13 cellular contexts compared by ENCODE assay signal in genomic region chr20:62898093-62898964, GRCh38. TPM values are rescaled to one million over a fixed set of nuclear protein-coding genes. Genes with fewer than 3 reads are reported as not detected.
DNase-seq lines count a peak whose midpoint lies in the region; ATAC-seq and TF ChIP-seq lines count a peak whose summit lies in the region.
"Had no signal": no experiment of that assay in that cellular context is flagged by ENCODE, and none has a peak within 500 bp of the region (broad histone marks: within the 10 kb centered on the region; RNA-seq: fewer than 3 reads in every experiment).

No MANE protein-coding gene starts in this region.

- POLR2A ChIA-PET in Caco-2 (lab: Charles Lee) = interaction anchor here (0.5 kb wide), 1 partner anchor 74 kb away, joined by 3 read pairs; no protein-coding TSS in a partner anchor

- intact Hi-C loops in Caco-2 (cut with micrococcal nuclease; ENCODE audit: unreplicated experiment) = no loop called here

- DNase-seq in Ammon's horn (ENCODE audit: low spot score) (peak; percentile 46), Caco-2 (no peak), memory B cell (ENCODE audit: low spot score in 2 of 2) (no peak), UCSD-AML1 (lab: John Stamatoyannopoulos, UW; ENCODE audit: unreplicated experiment) (no peak), glomerular visceral epithelial cell (ENCODE audit: extremely low spot score) (no peak), amniotic stem cell (lab: John Stamatoyannopoulos, UW) (no peak)
- DNase-seq in activated naive CD4-positive, alpha-beta T cell treated with anti-CD3 and anti-CD28 coated beads, Interleukin-2, amount 50 U/mL, for 72 hours (ENCODE audit: low spot score in 2 of 2) = no peak
- DNase-seq: activated CD4-positive, CD25-positive, alpha-beta regulatory T cell treated with anti-CD3 and anti-CD28 coated beads, Interleukin-2, amount 50 U/mL, for 72 hours; EL; kidney; MG63; upper lobe of left lung had no signal

- H3K4me1 Mint-ChIP-seq in Caco-2 (ENCODE audit: low read depth, unreplicated experiment) (peaks cover 28% of the 10 kb centered on the region), memory B cell (peaks cover 23% of the 10 kb centered on the region)

- no peaks in the 10 kb centered on the region for H3K9me3 ChIP-seq in Caco-2
- H3K9me3 ChIP-seq: MG63, upper lobe of left lung had no signal

- H3K27me3 ChIP-seq in Caco-2 (replicated peaks; ENCODE audit: control insufficient read depth, insufficient read depth, low read length) = no peaks in the 10 kb centered on the region
- H3K27me3 ChIP-seq: cardiac muscle cell, MG63, upper lobe of left lung had no signal

- H3K27me3 Mint-ChIP-seq in Caco-2 (ENCODE audit: insufficient read depth, unreplicated experiment) (no peaks in the 10 kb centered on the region), memory B cell (no peaks in the 10 kb centered on the region)

- peaks cover 11% of the 10 kb centered on the region for H3K36me3 ChIP-seq in Caco-2 (ENCODE audit: control insufficient read depth, insufficient read depth, low read length)

- CTCF ChIA-PET in Caco-2 (lab: Charles Lee) = interaction anchor here (0.8 to 1.6 kb wide), 3 partner anchors 9 to 76 kb away, joined by 3 to 6 read pairs (median 5); no protein-coding TSS in a partner anchor

- no peak for ATAC-seq in activated naive CD4-positive, alpha-beta T cell treated with anti-CD3 and anti-CD28 coated beads, Interleukin-2, amount 50 U/mL, for 72 hours
- ATAC-seq in memory B cell (ENCODE audit: low read depth) = no peak

- H3K4me3 ChIP-seq in Caco-2 (ENCODE audit: low read depth, low read length) = no peak overlapping the region
- H3K4me3 ChIP-seq: cardiac muscle cell, MG63, upper lobe of left lung had no signal

- TF ChIP-seq CTCF in Caco-2 (IDR thresholded peaks at IDR 0.05; ENCODE audit: insufficient read depth in 1 of 2, low read depth in 1 of 2, low read length in 1 of 2, severe bottlenecking in 1 of 2, unreplicated experiment in 1 of 2) = no peak

- no peak overlapping the region for H3K4me3 Mint-ChIP-seq in Caco-2 (ENCODE audit: unreplicated experiment)
- no peak overlapping the region for H3K4me3 Mint-ChIP-seq in memory B cell

- H3K27ac Mint-ChIP-seq in Caco-2 (ENCODE audit: unreplicated experiment) = peak overlapping the region; percentile 60
- peak overlapping the region; percentile 58 to 83 for H3K27ac Mint-ChIP-seq in activated naive CD4-positive, alpha-beta T cell treated with anti-CD3 and anti-CD28 coated beads, Interleukin-2, amount 50 U/mL, for 72 hours
- peak overlapping the region; percentile 18 for H3K27ac Mint-ChIP-seq in memory B cell

- H3K4me1 ChIP-seq in Caco-2 = peaks cover 13% of the 10 kb centered on the region

- H3K36me3 Mint-ChIP-seq in Caco-2 (ENCODE audit: insufficient read depth, unreplicated experiment) = peaks cover 100% of the 10 kb centered on the region
- peaks cover 10 to 26% of the 10 kb centered on the region in 2 donors for H3K36me3 Mint-ChIP-seq in activated naive CD4-positive, alpha-beta T cell treated with anti-CD3 and anti-CD28 coated beads, Interleukin-2, amount 50 U/mL, for 72 hours
- H3K36me3 Mint-ChIP-seq in memory B cell = peaks cover 15% of the 10 kb centered on the region

- BruUV-seq in Caco-2 (replicated peaks; lab: Mats Ljungman, UMichigan) = no TSS peak

- no peaks in the 10 kb centered on the region for H3K9me3 Mint-ChIP-seq in Caco-2 (ENCODE audit: unreplicated experiment)
- no peaks in the 10 kb centered on the region for H3K9me3 Mint-ChIP-seq in activated naive CD4-positive, alpha-beta T cell treated with anti-CD3 and anti-CD28 coated beads, Interleukin-2, amount 50 U/mL, for 72 hours
- no peaks in the 10 kb centered on the region for H3K9me3 Mint-ChIP-seq in memory B cell

RNA-seq across cellular contexts. Expression of gene DIDO1, which starts 28.0 kb away (rescaled TPM):
- 120 and 122 TPM in 2 replicates for total RNA-seq in Caco-2 (2022)
- total RNA-seq in activated naive CD4-positive, alpha-beta T cell treated with anti-CD3 and anti-CD28 coated beads, Interleukin-2, amount 50 U/mL, for 72 hours = 10 to 100 TPM; 40.1 to 52.7 TPM

RNA-seq across cellular contexts. Expression of gene TCFL5, which starts 36.7 kb away (rescaled TPM):
- total RNA-seq in Caco-2 (2022) = 14.6 and 15.1 TPM in 2 replicates
- 1 to 10 TPM; 3.5 to 5.7 TPM for total RNA-seq in activated naive CD4-positive, alpha-beta T cell treated with anti-CD3 and anti-CD28 coated beads, Interleukin-2, amount 50 U/mL, for 72 hours

RNA-seq across cellular contexts. Expression of gene GID8, which starts 39.6 kb away (rescaled TPM):
- 129 and 133 TPM in 2 replicates for total RNA-seq in Caco-2 (2022)
- total RNA-seq in activated naive CD4-positive, alpha-beta T cell treated with anti-CD3 and anti-CD28 coated beads, Interleukin-2, amount 50 U/mL, for 72 hours = 10 to 100 TPM; 39.7 to 47.3 TPM

RNA-seq across cellular contexts. Expression of gene SLC17A9, which starts 54.2 kb away (rescaled TPM):
- 64.7 and 77.4 TPM in 2 replicates for total RNA-seq in Caco-2 (2022)
- 10 to 100 TPM; 17.5 to 22.0 TPM for total RNA-seq in activated naive CD4-positive, alpha-beta T cell treated with anti-CD3 and anti-CD28 coated beads, Interleukin-2, amount 50 U/mL, for 72 hours

Comparison
In these comparisons a context has a peak if more than half of its experiments do, and no peak if none do; other contexts are left out.
1. H3K27ac Mint-ChIP-seq: peak in every context shown above with its lines; median percentile 70 in activated naive CD4-positive, alpha-beta T cell treated with anti-CD3 and anti-CD28 coated beads, Interleukin-2, amount 50 U/mL, for 72 hours; 60 in Caco-2; 18 in memory B cell.